17 cellular contexts compared by ENCODE assay signal in the genomic region with DNA sequence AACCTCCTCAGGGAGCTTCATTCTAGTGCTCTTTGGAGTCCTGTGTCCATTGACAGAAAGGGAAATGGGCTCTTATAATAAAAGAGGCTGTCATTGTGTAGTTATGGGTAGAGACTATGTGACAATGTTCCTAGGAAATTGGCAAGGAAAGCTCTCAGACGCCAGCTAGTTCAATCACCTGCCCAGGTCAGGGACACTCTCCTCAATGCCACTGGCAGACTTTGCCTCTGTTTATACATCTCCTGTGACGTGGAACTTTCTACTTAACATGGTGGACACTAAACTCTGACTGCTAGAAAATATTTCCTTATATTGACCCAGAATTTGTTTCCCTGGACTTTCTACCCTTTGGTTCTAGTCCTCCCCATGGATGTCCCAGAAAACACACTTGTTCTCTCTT. TPM values are rescaled to one million over a fixed set of nuclear protein-coding genes. Genes with fewer than 3 reads are reported as not detected.
"Had no signal": no experiment of that assay in that cellular context is flagged by ENCODE, and none has a peak within 500 bp of the region (broad histone marks: within the 10 kb centered on the region; RNA-seq: fewer than 3 reads in every experiment).

No MANE protein-coding gene starts in this region.

- H3K79me2 ChIP-seq: hepatocyte had no signal

- ATAC-seq: activated T-cell treated with anti-CD3 and anti-CD28 coated beads, Interleukin-2, amount 50 U/mL, for 4 hours; esophagus mucosa had no signal

- H3K36me3 ChIP-seq: colonic mucosa had no signal

- H3K27ac ChIP-seq: colonic mucosa, hepatocyte, testis had no signal

- H3K27me3 Mint-ChIP-seq: stimulated activated naive CD8-positive, alpha-beta T cell treated with anti-CD3 and anti-CD28 coated beads, Interleukin-15, Interleukin-2, amounts not matched to agents 100 ng/mL and 50 ng/mL, for 24 hours had no signal

- H3K4me1 ChIP-seq: colonic mucosa, testis had no signal

- H2AFZ ChIP-seq: hepatocyte had no signal

- H3K27me3 ChIP-seq: colonic mucosa, hepatocyte, right lobe of liver, testis had no signal

- H3K36me3 Mint-ChIP-seq: brain had no signal

- DNase-seq: activated CD4-positive, alpha-beta memory T cell treated with anti-CD3 and anti-CD28 coated beads, Interleukin-2, amount 10 ng/mL, durations not matched to agents 7 days and 5 days; activated CD4-positive, alpha-beta T cell treated with anti-CD3 and anti-CD28 coated beads for 1 hour; activated effector memory CD4-positive, alpha-beta T cell treated with anti-CD3 and anti-CD28 coated beads, Interleukin-2, amount 50 U/mL, for 16 hours; activated naive CD8-positive, alpha-beta T cell treated with anti-CD3 and anti-CD28 coated beads, Interleukin-2, amount 10 ng/mL, durations not matched to agents 7 days and 5 days; activated T-cell treated with anti-CD3 and anti-CD28 coated beads, Interleukin-2, amount 50 U/mL, for 4 hours; central memory CD4-positive, alpha-beta T cell; colonic mucosa; kidney; nephron progenitor cell; right lobe of liver; T-helper 9 cell; testis had no signal

- H3K4me3 ChIP-seq: colonic mucosa, hepatocyte, right lobe of liver, testis had no signal

- H3K4me3 Mint-ChIP-seq: activated CD4-positive, alpha-beta memory T cell treated with anti-CD3 and anti-CD28 coated beads, Interleukin-2, amount 10 ng/mL, durations not matched to agents 7 days and 5 days; activated naive CD8-positive, alpha-beta T cell treated with anti-CD3 and anti-CD28 coated beads, Interleukin-2, amount 10 ng/mL, durations not matched to agents 7 days and 5 days; activated T-cell treated with anti-CD3 and anti-CD28 coated beads, Interleukin-2, amount 50 U/mL, for 4 hours; brain; nephron progenitor cell had no signal

- H3K27ac Mint-ChIP-seq: activated CD4-positive, alpha-beta memory T cell treated with anti-CD3 and anti-CD28 coated beads, Interleukin-2, amount 10 ng/mL, durations not matched to agents 7 days and 5 days; activated naive CD8-positive, alpha-beta T cell treated with anti-CD3 and anti-CD28 coated beads, Interleukin-2, amount 10 ng/mL, durations not matched to agents 7 days and 5 days; nephron progenitor cell; stimulated activated naive CD8-positive, alpha-beta T cell treated with anti-CD3 and anti-CD28 coated beads, Interleukin-15, Interleukin-2, amounts not matched to agents 100 ng/mL and 50 ng/mL, for 24 hours had no signal

- H3K9me3 ChIP-seq: colonic mucosa, right lobe of liver, testis had no signal

- FAIRE-seq: kidney had no signal

- H3K9me3 Mint-ChIP-seq: activated CD4-positive, alpha-beta memory T cell treated with anti-CD3 and anti-CD28 coated beads, Interleukin-2, amount 10 ng/mL, durations not matched to agents 7 days and 5 days; activated T-cell treated with anti-CD3 and anti-CD28 coated beads, Interleukin-2, amount 50 U/mL, for 4 hours; nephron progenitor cell; stimulated activated naive CD8-positive, alpha-beta T cell treated with anti-CD3 and anti-CD28 coated beads, Interleukin-15, Interleukin-2, amounts not matched to agents 100 ng/mL and 50 ng/mL, for 24 hours had no signal

- H3K4me2 ChIP-seq: hepatocyte had no signal

RNA-seq across cellular contexts. Expression of a gene that starts 2.8 kb away (rescaled TPM):
- total RNA-seq: lower leg skin had no signal
